Comparison of ENCODE assay signal across 8 cellular contexts in the genomic region with DNA sequence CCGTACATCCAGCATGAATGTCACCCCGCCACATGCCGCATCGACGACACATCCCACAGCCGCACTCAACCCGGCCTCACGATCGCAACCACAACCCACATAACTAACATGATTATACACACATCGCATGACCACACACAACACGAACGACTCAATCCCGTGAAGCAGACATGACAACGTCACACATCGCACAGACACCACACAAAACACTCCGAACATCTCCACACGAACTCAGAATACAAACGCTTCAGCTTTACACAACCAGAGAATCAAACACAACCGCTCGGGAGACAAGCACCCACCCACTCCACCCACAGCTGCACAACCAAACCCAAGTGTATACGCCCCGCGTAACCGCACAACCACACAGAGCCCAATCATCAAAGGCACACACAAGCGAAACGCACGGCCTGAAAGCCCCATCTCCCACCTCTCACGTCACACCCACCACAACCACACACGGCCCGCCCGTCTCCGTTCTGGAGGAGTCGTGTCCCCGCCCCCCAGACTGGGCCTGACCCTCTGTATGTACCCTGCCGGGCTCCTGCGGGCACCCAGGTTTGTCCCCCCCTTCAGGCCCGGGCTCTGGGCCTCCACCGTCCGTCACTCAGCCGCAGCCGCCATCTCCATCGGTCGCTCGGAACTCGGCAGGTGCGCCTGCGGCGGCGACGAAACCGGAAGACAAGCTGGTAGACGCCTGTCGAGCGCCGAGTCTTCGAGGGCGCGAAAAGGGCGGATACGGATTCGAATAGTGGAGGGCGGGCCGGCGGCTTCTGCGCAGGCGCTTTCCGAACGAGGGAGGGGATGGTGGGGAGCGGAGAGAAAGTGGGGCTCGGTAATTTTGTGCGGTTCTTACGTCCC. TPM values are rescaled to one million over a fixed set of nuclear protein-coding genes. Genes with fewer than 3 reads are reported as not detected.
DNase-seq lines count a peak whose midpoint lies in the region; TF ChIP-seq lines count a peak whose summit lies in the region.

RBSN (minus strand) TSS at position 646 of the 861 bp plus-strand sequence. CDS start 3,028 bp downstream, outside the sequence.

- no peak for TF ChIP-seq RAD21 in SK-N-SH (IDR thresholded peaks at IDR 0.05; ENCODE audit: low read length)

- no peaks in the 10 kb centered on the region for H3K27me3 ChIP-seq in SK-N-SH (ENCODE audit: insufficient read depth)

- no peaks in the 10 kb centered on the region for H3K27me3 Mint-ChIP-seq in activated naive CD4-positive, alpha-beta T cell treated with anti-CD3 and anti-CD28 coated beads, Interleukin-2, amount 50 U/mL, for 24 hours

- H3K4me1 ChIP-seq in SK-N-SH (ENCODE audit: control insufficient read depth in 1 of 2, insufficient read depth in 2 of 2, low read depth in 1 of 2, low read length in 1 of 2) = peaks cover 4 to 22% of the 10 kb centered on the region in 2 experiments; a peak in 2 of 4 replicates

- peak within 1 kb of the TSS; percentile 90 for H3K4me3 ChIP-seq in HFF-Myc (replicated peaks; ENCODE audit: low read depth, low read length)
- H3K4me3 ChIP-seq in SK-N-SH (ENCODE audit: low read depth in 2 of 2, low read length in 1 of 2) = peak within 1 kb of the TSS; percentile 87 to 93

- H3K36me3 Mint-ChIP-seq in activated naive CD4-positive, alpha-beta T cell treated with anti-CD3 and anti-CD28 coated beads, Interleukin-2, amount 50 U/mL, for 24 hours = peaks cover 2% of the 10 kb centered on the region

- peaks cover 19% of the 10 kb centered on the region for H3K4me1 Mint-ChIP-seq in activated naive CD4-positive, alpha-beta T cell treated with anti-CD3 and anti-CD28 coated beads, Interleukin-2, amount 50 U/mL, for 24 hours

- 2% methylated on average over 59 of the region's 72 CpGs for WGBS in SK-N-SH (ENCODE audit: low lambda C conversion rate)

- peaks cover 25 to 31% of the 10 kb centered on the region in 2 experiments for H3K36me3 ChIP-seq in SK-N-SH (replicated peaks in 1 of 2; ENCODE audit: control insufficient read depth in 1 of 2, insufficient read depth in 2 of 2, low read length in 1 of 2)

- no peak for TF ChIP-seq EP300 in SK-N-SH (IDR thresholded peaks at IDR 0.05; ENCODE audit: borderline replicate concordance in 1 of 2, low read depth in 1 of 2, low read length in 1 of 2)

- H3K9me2 ChIP-seq in SK-N-SH = no peaks in the 10 kb centered on the region

- H3K4me2 ChIP-seq in SK-N-SH = peak within 1 kb of the TSS; percentile 89

- POLR2A ChIA-PET in SK-N-SH (lab: Yijun Ruan, JAX) = interaction anchor here (0.6 to 2.1 kb wide), 8 partner anchors 8 to 920 kb away, joined by 3 to 6 read pairs (median 3); partner anchors contain the start of genes CCDC174, LSM3, MRPS25 and XPC

- H3K27ac ChIP-seq in SK-N-SH (ENCODE audit: low read depth in 2 of 2, low read length in 1 of 2) = peak within 1 kb of the TSS; percentile 68 to 90

- H3K79me2 ChIP-seq in SK-N-SH (ENCODE audit: insufficient read depth) = peaks cover 31% of the 10 kb centered on the region

- H3K4me3 Mint-ChIP-seq in activated naive CD4-positive, alpha-beta T cell treated with anti-CD3 and anti-CD28 coated beads, Interleukin-2, amount 50 U/mL, for 24 hours = peak within 1 kb of the TSS; percentile 97

- DNase-seq in GM04504 (ENCODE audit: low read depth) (peak; percentile 86), HFF-Myc (ENCODE audit: extremely low read depth, low read depth) (peak; percentile 69), MV-4-11 (lab: John Stamatoyannopoulos, UW) (peak; percentile 92), SK-N-SH (peak; percentile 94), globus pallidus (ENCODE audit: low spot score) (peak; percentile 95), nucleus accumbens (lab: John Stamatoyannopoulos, UW) (peak; percentile 56 to 98 (median 93)), superior temporal gyrus (ENCODE audit: extremely low spot score) (peak; percentile 96)

- no peaks in the 10 kb centered on the region for H4K20me1 ChIP-seq in SK-N-SH (ENCODE audit: insufficient read depth)

- H3F3A ChIP-seq in SK-N-SH (replicated peaks; ENCODE audit: insufficient read depth) = no peaks in the 10 kb centered on the region

- peak within 1 kb of the TSS; percentile 86 for H3K9ac ChIP-seq in SK-N-SH

- TF ChIP-seq CTCF in HFF-Myc (IDR thresholded peaks at IDR 0.05; ENCODE audit: low read depth, low read length, missing control alignments) = no peak
- no peak for TF ChIP-seq CTCF in SK-N-SH (IDR thresholded peaks at IDR 0.05)

- H2AFZ ChIP-seq in SK-N-SH (ENCODE audit: low read depth) = peak within 1 kb of the TSS; percentile 98

- CTCF ChIA-PET in SK-N-SH (lab: Yijun Ruan, JAX) = interaction anchor here (0.7 to 4.1 kb wide), 6 partner anchors 9 to 178 kb away, joined by 3 to 19 read pairs (median 4); no protein-coding TSS in a partner anchor

- H3K9me3 ChIP-seq in SK-N-SH = no peaks in the 10 kb centered on the region

- H3K27ac Mint-ChIP-seq in activated naive CD4-positive, alpha-beta T cell treated with anti-CD3 and anti-CD28 coated beads, Interleukin-2, amount 50 U/mL, for 24 hours = peak within 1 kb of the TSS; percentile 97

- H3K9me3 Mint-ChIP-seq in activated naive CD4-positive, alpha-beta T cell treated with anti-CD3 and anti-CD28 coated beads, Interleukin-2, amount 50 U/mL, for 24 hours = no peaks in the 10 kb centered on the region

TF ChIP-seq in SK-N-SH, 30 proteins besides CTCF, POLR2A, EP300 and RAD21 (continues in another document):
- TF ChIP-seq SIN3A (IDR thresholded peaks at IDR 0.05; ENCODE audit: borderline replicate concordance, low read depth, low read length) = peak; percentile 96
- no peak for TF ChIP-seq FOSL2 (IDR thresholded peaks at IDR 0.05; ENCODE audit: borderline replicate concordance, low read depth)
- 0 out of 2 replicates have a peak, but pooled peaks have one; percentile 5 for TF ChIP-seq RCOR1 (IDR thresholded peaks at IDR 0.05; ENCODE audit: low read length)
- peak; percentile 79 for TF ChIP-seq PBX3 (IDR thresholded peaks at IDR 0.05)
- peak; percentile 91 for TF ChIP-seq POLR2AphosphoS5 (IDR thresholded peaks at IDR 0.05; ENCODE audit: low read depth, low read length)
- no peak for TF ChIP-seq TEAD4 (IDR thresholded peaks at IDR 0.05; ENCODE audit: borderline replicate concordance, insufficient read depth)
- TF ChIP-seq YY1 (IDR thresholded peaks at IDR 0.05; ENCODE audit: low read depth) = peak; percentile 95
- TF ChIP-seq, protein P1, sequence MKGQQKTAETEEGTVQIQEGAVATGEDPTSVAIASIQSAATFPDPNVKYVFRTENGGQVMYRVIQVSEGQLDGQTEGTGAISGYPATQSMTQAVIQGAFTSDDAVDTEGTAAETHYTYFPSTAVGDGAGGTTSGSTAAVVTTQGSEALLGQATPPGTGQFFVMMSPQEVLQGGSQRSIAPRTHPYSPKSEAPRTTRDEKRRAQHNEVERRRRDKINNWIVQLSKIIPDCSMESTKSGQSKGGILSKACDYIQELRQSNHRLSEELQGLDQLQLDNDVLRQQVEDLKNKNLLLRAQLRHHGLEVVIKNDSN (IDR thresholded peaks at IDR 0.05; ENCODE audit: borderline replicate concordance, low read depth) = 0 out of 2 replicates have a peak, but pooled peaks have one; percentile 18
- TF ChIP-seq TCF12 (IDR thresholded peaks at IDR 0.05) = peak; percentile 36; the same call in 1 of the 2 replicates
- TF ChIP-seq NRF1 (IDR thresholded peaks at IDR 0.05; ENCODE audit: low read depth, low read length) = peak; percentile 56; the same call in 1 of the 2 replicates
- TF ChIP-seq GATA2 (CRISPR knock-in tag; IDR thresholded peaks at IDR 0.05) = no peak
- peak; percentile 89 for TF ChIP-seq TAF1 (IDR thresholded peaks at IDR 0.05; ENCODE audit: borderline replicate concordance, low read depth, low read length)
- TF ChIP-seq GABPA (IDR thresholded peaks at IDR 0.05; ENCODE audit: low read depth) = peak; percentile 88
- TF ChIP-seq RFX5 (IDR thresholded peaks at IDR 0.05; ENCODE audit: low read length) = 0 out of 2 replicates have a peak, but pooled peaks have one; percentile 17
- peak; percentile 90 for TF ChIP-seq CHD2 (IDR thresholded peaks at IDR 0.05; ENCODE audit: low read length, partially characterized antibody)
- TF ChIP-seq MXI1 (IDR thresholded peaks at IDR 0.05; ENCODE audit: low read depth, low read length) = peak; percentile 84
- no peak for TF ChIP-seq USF2 (IDR thresholded peaks at IDR 0.05; ENCODE audit: borderline replicate concordance, low read depth, low read length)

RNA-seq across cellular contexts. Expression of gene RBSN, which starts in this region (rescaled TPM):
- polyA plus RNA-seq in SK-N-SH (2012; rRNA removed) = 4.7 and 6.2 TPM in 2 replicates
- 5.0 and 5.3 TPM in 2 replicates for polyA plus RNA-seq in SK-N-SH (2012; cell fraction: cytosol; rRNA removed)
- 9.7 and 10.1 TPM in 2 replicates for polyA plus RNA-seq in SK-N-SH (2012; cell fraction: nucleus; rRNA removed)

Comparison
In these comparisons a context has a peak if more than half of its experiments do, and no peak if none do; other contexts are left out.
1. Peak in every context shown above with its lines: DNase-seq, H3K4me3 ChIP-seq and H3K27ac ChIP-seq.